13 cellular contexts compared by ENCODE assay signal in the genomic region with DNA sequence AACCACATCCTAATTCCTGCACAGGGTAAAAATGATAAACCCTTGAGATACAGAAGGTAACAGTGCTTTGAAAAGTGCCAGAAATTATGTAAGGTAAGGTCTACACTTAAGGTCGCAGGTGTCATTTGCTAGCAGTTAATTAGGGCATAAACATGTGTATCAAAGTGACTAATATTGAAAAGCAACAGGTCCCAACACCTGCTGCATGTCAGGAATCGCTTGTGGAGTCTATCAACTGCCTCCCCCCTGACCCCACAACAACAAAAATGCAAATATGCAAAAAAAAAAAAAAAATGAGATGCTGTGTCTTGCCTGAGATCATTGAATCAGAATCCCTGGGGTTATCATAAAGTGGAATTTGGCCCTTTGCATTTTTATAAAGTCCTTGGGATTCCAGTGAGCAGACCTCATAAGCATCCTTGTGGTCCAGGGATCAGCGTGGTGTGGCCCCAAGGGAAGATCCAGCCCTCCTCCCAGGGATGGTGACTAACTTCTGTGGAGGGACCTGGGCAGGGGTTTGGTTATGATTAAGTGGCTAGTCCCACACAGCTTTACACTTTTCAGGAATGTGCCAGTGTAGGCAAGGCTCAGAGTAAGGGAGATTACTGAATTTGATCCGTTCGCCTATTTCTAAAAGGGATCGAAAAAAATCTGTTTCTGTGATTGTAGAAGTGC.
A peak's percentile ranks its signal among the peaks of the same experiment; 100 is the strongest.
DNase-seq lines count a peak whose midpoint lies in the region; ATAC-seq and TF ChIP-seq lines count a peak whose summit lies in the region.
"Had no signal": no experiment of that assay in that cellular context is flagged by ENCODE, and none has a peak within 500 bp of the region (broad histone marks: within the 10 kb centered on the region; RNA-seq: fewer than 3 reads in every experiment).

No MANE protein-coding gene starts in this region.

- no peak overlapping the region for H3K9ac ChIP-seq in stomach smooth muscle (ENCODE audit: low read length in 2 of 2)

- H3K4me1 ChIP-seq in stomach smooth muscle (ENCODE audit: control insufficient read depth, insufficient read depth, low read length) = peaks cover 24% of the 10 kb centered on the region
- no peaks in the 10 kb centered on the region for H3K4me1 ChIP-seq in body of pancreas
- H3K4me1 ChIP-seq: prostate gland had no signal

- H3K27me3 ChIP-seq in stomach smooth muscle (ENCODE audit: control insufficient read depth in 1 of 2, insufficient read depth in 2 of 2, low read length in 2 of 2) (no peaks in the 10 kb centered on the region), body of pancreas (no peaks in the 10 kb centered on the region)

- intact Hi-C loops in body of pancreas (cut with DNase I) = no loop called here

- TF ChIP-seq CTCF in body of pancreas (IDR thresholded peaks at IDR 0.05) = no peak

- H3K9me3 ChIP-seq in stomach smooth muscle (ENCODE audit: control insufficient read depth in 2 of 2, low read length in 2 of 2) (no peaks in the 10 kb centered on the region), body of pancreas (no peaks in the 10 kb centered on the region)
- H3K9me3 ChIP-seq: prostate gland had no signal

- no peak for TF ChIP-seq POLR2A in body of pancreas (IDR thresholded peaks at IDR 0.05)

- H3K27ac ChIP-seq in stomach smooth muscle (ENCODE audit: low read length) (peak overlapping the region; percentile 31), body of pancreas (no peak overlapping the region)
- H3K27ac ChIP-seq: prostate gland had no signal

- peak; percentile 90 for DNase-seq in GM03348 (ENCODE audit: low spot score)
- peak; percentile 91 for DNase-seq in RPMI7951 (ENCODE audit: low read depth)
- peak; percentile 87 for DNase-seq in fibroblast of peridontal ligament (ENCODE audit: extremely low read depth)
- DNase-seq in NCI-H82 (lab: John Stamatoyannopoulos, UW) = no peak
- DNase-seq in body of pancreas = no peak
- DNase-seq in NCI-H1092 treated with DMSO at 0.1 percent for 48 hours (lab: John Stamatoyannopoulos, UW) = no peak
- DNase-seq: activated T-cell treated with anti-CD3 and anti-CD28 coated beads, Interleukin-2, amount 50 U/mL, for 4 hours; effector CD4-positive, alpha-beta T cell; stimulated activated CD4-positive, alpha-beta T cell treated with anti-CD3 and anti-CD28 coated beads, Interleukin-2, amount 100 ng/mL, for 48 hours; T-helper 1 cell had no signal

- no peak for ATAC-seq in body of pancreas
- ATAC-seq: activated T-cell treated with anti-CD3 and anti-CD28 coated beads, Interleukin-2, amount 50 U/mL, for 4 hours; HepG2 had no signal

- H3K36me3 ChIP-seq in stomach smooth muscle (ENCODE audit: control insufficient read depth in 2 of 2, insufficient read depth in 2 of 2, low read length in 2 of 2) = peaks cover 51 to 56% of the 10 kb centered on the region in 2 donors
- no peaks in the 10 kb centered on the region for H3K36me3 ChIP-seq in body of pancreas (replicated peaks in 1 of 2; ENCODE audit: insufficient read depth in 1 of 2, low read depth in 2 of 2)
- H3K36me3 ChIP-seq: prostate gland had no signal

- no peak overlapping the region for H3K4me3 ChIP-seq in stomach smooth muscle (ENCODE audit: low read length in 2 of 2)
- no peak overlapping the region for H3K4me3 ChIP-seq in body of pancreas
- H3K4me3 ChIP-seq: prostate gland had no signal

- 87 to 88% methylated on average over 6 of the region's 6 CpGs for WGBS in body of pancreas, 2 donors

Comparison
In these comparisons a context has a peak if more than half of its experiments do, and no peak if none do; other contexts are left out.
1. DNase-seq: peak in GM03348 (single experiment), RPMI7951 (single experiment) and fibroblast of peridontal ligament (single experiment); none in NCI-H82 (single experiment), body of pancreas (0 of 4) and NCI-H1092 treated with DMSO at 0.1 percent for 48 hours (single experiment).